In genomic region chr7:149874644-149875028, GRCh38 we compare ENCODE assay signal across 8 cellular contexts. TPM values are rescaled to one million over a fixed set of nuclear protein-coding genes. Genes with fewer than 3 reads are reported as not detected.
DNase-seq lines count a peak whose midpoint lies in the region; ATAC-seq, FAIRE-seq and TF ChIP-seq lines count a peak whose summit lies in the region.

No MANE protein-coding gene starts in this region.

- H3K4me3 ChIP-seq in liver (ENCODE audit: low read depth in 1 of 3, low read length in 3 of 3) (peak overlapping the region in 1 of 3 donors; percentile 81), thoracic aorta (peak overlapping the region; percentile 94)

- no peak overlapping the region for H3K9ac ChIP-seq in liver (ENCODE audit: low read depth in 1 of 2, low read length in 2 of 2)

- H3K27me3 Mint-ChIP-seq in activated naive CD4-positive, alpha-beta T cell treated with anti-CD3 and anti-CD28 coated beads for 36 hours (ENCODE audit: low read depth) = no peaks in the 10 kb centered on the region
- no peaks in the 10 kb centered on the region for H3K27me3 Mint-ChIP-seq in activated CD8-positive, alpha-beta T cell treated with anti-CD3 and anti-CD28 coated beads, Interleukin-2, amount 10 ng/mL, durations not matched to agents 7 days and 5 days (ENCODE audit: low read depth)

- H3K9me3 ChIP-seq in liver (ENCODE audit: control insufficient read depth in 4 of 4, low read length in 3 of 4) (no peaks in the 10 kb centered on the region), thoracic aorta (no peaks in the 10 kb centered on the region)

- intact Hi-C loops in activated naive CD4-positive, alpha-beta T cell treated with anti-CD3 and anti-CD28 coated beads for 36 hours (cut with micrococcal nuclease) = loop anchor here (5.0 to 10.0 kb wide), 5 partner anchors 483 to 1210 kb away; partner anchors contain the start of genes AGAP3, FASTK and TMUB1

- H3K9me3 Mint-ChIP-seq in activated naive CD4-positive, alpha-beta T cell treated with anti-CD3 and anti-CD28 coated beads for 36 hours = no peaks in the 10 kb centered on the region
- no peaks in the 10 kb centered on the region for H3K9me3 Mint-ChIP-seq in activated naive CD4-positive, alpha-beta T cell treated with anti-CD3 and anti-CD28 coated beads, Interleukin-2, amount 50 U/mL, for 72 hours
- no peaks in the 10 kb centered on the region for H3K9me3 Mint-ChIP-seq in activated CD8-positive, alpha-beta T cell treated with anti-CD3 and anti-CD28 coated beads, Interleukin-2, amount 10 ng/mL, durations not matched to agents 7 days and 5 days (ENCODE audit: insufficient read depth)

- peaks cover 5% of the 10 kb centered on the region for H3K36me3 Mint-ChIP-seq in activated naive CD4-positive, alpha-beta T cell treated with anti-CD3 and anti-CD28 coated beads for 36 hours (ENCODE audit: low read depth)
- peaks cover 6 to 20% of the 10 kb centered on the region in 2 donors for H3K36me3 Mint-ChIP-seq in activated naive CD4-positive, alpha-beta T cell treated with anti-CD3 and anti-CD28 coated beads, Interleukin-2, amount 50 U/mL, for 72 hours
- H3K36me3 Mint-ChIP-seq in activated CD8-positive, alpha-beta T cell treated with anti-CD3 and anti-CD28 coated beads, Interleukin-2, amount 10 ng/mL, durations not matched to agents 7 days and 5 days (ENCODE audit: low read depth) = peaks cover 43% of the 10 kb centered on the region

- no peaks in the 10 kb centered on the region for H3K27me3 ChIP-seq in liver (ENCODE audit: control insufficient read depth in 4 of 4, insufficient read depth in 4 of 4, low read length in 3 of 4)
- no peaks in the 10 kb centered on the region for H3K27me3 ChIP-seq in thoracic aorta (replicated peaks; ENCODE audit: insufficient read depth)

- H3K4me1 ChIP-seq in liver (ENCODE audit: control insufficient read depth in 4 of 4, insufficient read depth in 4 of 4, low read length in 3 of 4) = peaks cover 5 to 36% (median 23%) of the 10 kb centered on the region in 4 donors
- H3K4me1 ChIP-seq in thoracic aorta (ENCODE audit: control insufficient read depth in 1 of 2, low read depth in 2 of 2) = peaks cover 5 to 16% of the 10 kb centered on the region in 2 donors

- ATAC-seq in activated naive CD4-positive, alpha-beta T cell treated with anti-CD3 and anti-CD28 coated beads, Interleukin-2, amount 50 U/mL, for 72 hours = no peak
- no peak for ATAC-seq in activated CD8-positive, alpha-beta T cell treated with anti-CD3 and anti-CD28 coated beads, Interleukin-2, amount 10 ng/mL, durations not matched to agents 7 days and 5 days
- no peak for ATAC-seq in thoracic aorta (ENCODE audit: insufficient number of reproducible peaks, low FRiP score, low read depth)

- WGBS in liver = 37% methylated on average over 8 of the region's 8 CpGs

- H3K27ac ChIP-seq in liver (ENCODE audit: low read depth in 1 of 2, low read length in 2 of 2) (peak overlapping the region; percentile 54 to 79), thoracic aorta (no peak overlapping the region)

- H3K4me3 Mint-ChIP-seq in activated naive CD4-positive, alpha-beta T cell treated with anti-CD3 and anti-CD28 coated beads for 36 hours = peak overlapping the region; percentile 83
- H3K4me3 Mint-ChIP-seq in activated CD8-positive, alpha-beta T cell treated with anti-CD3 and anti-CD28 coated beads, Interleukin-2, amount 10 ng/mL, durations not matched to agents 7 days and 5 days = peak overlapping the region; percentile 84

- CTCF ChIA-PET in activated naive CD4-positive, alpha-beta T cell treated with anti-CD3 and anti-CD28 coated beads for 36 hours (lab: Charles Lee) = interaction anchor here (0.9 kb wide), 1 partner anchor 9 kb away, joined by 4 read pairs; no protein-coding TSS in a partner anchor
- CTCF ChIA-PET in activated CD8-positive, alpha-beta T cell treated with anti-CD3 and anti-CD28 coated beads, Interleukin-2, amount 10 ng/mL, durations not matched to agents 7 days and 5 days (lab: Charles Lee) = interaction anchor here (1.4 to 1.5 kb wide), 3 partner anchors 8 to 25 kb away, joined by 3 to 6 read pairs (median 3); no protein-coding TSS in a partner anchor

- DNase-seq in activated naive CD4-positive, alpha-beta T cell treated with anti-CD3 and anti-CD28 coated beads for 36 hours = no peak
- DNase-seq in activated naive CD4-positive, alpha-beta T cell treated with anti-CD3 and anti-CD28 coated beads, Interleukin-2, amount 50 U/mL, for 72 hours (ENCODE audit: low spot score in 2 of 2) = no peak
- no peak for DNase-seq in activated CD8-positive, alpha-beta T cell treated with anti-CD3 and anti-CD28 coated beads, Interleukin-2, amount 10 ng/mL, durations not matched to agents 7 days and 5 days
- DNase-seq in thoracic aorta (ENCODE audit: low spot score) (no peak), SW480 (ENCODE audit: low spot score) (no peak), iPS-NIHi7 (ENCODE audit: extremely low spot score) (no peak), RCC 7860 (ENCODE audit: low spot score) (no peak)

- peak; percentile 48 to 51 for TF ChIP-seq RAD21 in liver (IDR thresholded peaks at IDR 0.05)

- FAIRE-seq in RCC 7860 (lab: Jason Lieb, UNC) = no peak

- TF ChIP-seq CTCF in liver (IDR thresholded peaks at IDR 0.05; ENCODE audit: low read depth, low read length, missing input control) (no peak), thoracic aorta (IDR thresholded peaks at IDR 0.05) (no peak)

- H3K4me1 Mint-ChIP-seq in activated naive CD4-positive, alpha-beta T cell treated with anti-CD3 and anti-CD28 coated beads for 36 hours (ENCODE audit: low read depth) = peaks cover 59% of the 10 kb centered on the region
- peaks cover 66% of the 10 kb centered on the region for H3K4me1 Mint-ChIP-seq in activated CD8-positive, alpha-beta T cell treated with anti-CD3 and anti-CD28 coated beads, Interleukin-2, amount 10 ng/mL, durations not matched to agents 7 days and 5 days (ENCODE audit: low read depth)

- no peaks in the 10 kb centered on the region for H3K36me3 ChIP-seq in liver (ENCODE audit: control insufficient read depth in 4 of 4, insufficient read depth in 3 of 4, low read depth in 1 of 4, low read length in 3 of 4)
- no peaks in the 10 kb centered on the region for H3K36me3 ChIP-seq in thoracic aorta

- POLR2A ChIA-PET in activated CD8-positive, alpha-beta T cell treated with anti-CD3 and anti-CD28 coated beads, Interleukin-2, amount 10 ng/mL, durations not matched to agents 7 days and 5 days (lab: Charles Lee) = interaction anchor here (0.8 kb wide), 1 partner anchor 9 kb away, joined by 3 read pairs; no protein-coding TSS in a partner anchor

- no peak overlapping the region for H3K27ac Mint-ChIP-seq in activated naive CD4-positive, alpha-beta T cell treated with anti-CD3 and anti-CD28 coated beads for 36 hours
- H3K27ac Mint-ChIP-seq in activated naive CD4-positive, alpha-beta T cell treated with anti-CD3 and anti-CD28 coated beads, Interleukin-2, amount 50 U/mL, for 72 hours = peak overlapping the region in 1 of 2 donors; percentile 91
- H3K27ac Mint-ChIP-seq in activated CD8-positive, alpha-beta T cell treated with anti-CD3 and anti-CD28 coated beads, Interleukin-2, amount 10 ng/mL, durations not matched to agents 7 days and 5 days = peak overlapping the region; percentile 85

TF ChIP-seq in liver, 16 proteins besides CTCF, POLR2A, EP300 and RAD21 (continues in another document):
- TF ChIP-seq SP1 (IDR thresholded peaks at IDR 0.05) (peak; percentile 93), YY1 (IDR thresholded peaks at IDR 0.05) (peak; percentile 92), GABPA (IDR thresholded peaks at IDR 0.05 in 1 of 2, conservative IDR thresholded peaks at IDR 0.05 in 1 of 2) (peak in 1 of 2 donors; percentile 9), FOXA2 (IDR thresholded peaks at IDR 0.05) (peak; percentile 69), FOXA1 (IDR thresholded peaks at IDR 0.05) (peak; percentile 39), HNF4A (conservative IDR thresholded peaks at IDR 0.05) (peak; percentile 82 to 96), ZBTB33 (IDR thresholded peaks at IDR 0.05) (peak; percentile 80), EGR1 (IDR thresholded peaks at IDR 0.05; ENCODE audit: low read depth in 2 of 2) (no peak)

RNA-seq across cellular contexts. Expression of gene ATP6V0E2, which starts 0.9 kb away (rescaled TPM):
- 10 to 100 TPM; 31.8 to 32.4 TPM for total RNA-seq in activated naive CD4-positive, alpha-beta T cell treated with anti-CD3 and anti-CD28 coated beads for 36 hours
- 10 to 100 TPM; 35.4 to 43.5 TPM for total RNA-seq in activated naive CD4-positive, alpha-beta T cell treated with anti-CD3 and anti-CD28 coated beads, Interleukin-2, amount 50 U/mL, for 72 hours
- total RNA-seq in activated CD8-positive, alpha-beta T cell treated with anti-CD3 and anti-CD28 coated beads, Interleukin-2, amount 10 ng/mL, durations not matched to agents 7 days and 5 days = 10 to 100 TPM; 92.9 to 99.6 TPM
- 10 to 100 TPM in 1 of 2 donors, 1 to 10 TPM in 1; 9.8 to 41.2 TPM for total RNA-seq in liver
- 10 to 100 TPM; 53.7 to 77.1 TPM for polyA plus RNA-seq in liver
- total RNA-seq in thoracic aorta = 10 to 100 TPM in 1 of 2 donors, 1 to 10 TPM in 1; 6.3 to 58.2 TPM

RNA-seq across cellular contexts. Expression of gene ZNF862, which starts 36.5 kb away (rescaled TPM):
- 10 to 100 TPM; 17.6 to 19.4 TPM for total RNA-seq in activated naive CD4-positive, alpha-beta T cell treated with anti-CD3 and anti-CD28 coated beads for 36 hours
- total RNA-seq in activated naive CD4-positive, alpha-beta T cell treated with anti-CD3 and anti-CD28 coated beads, Interleukin-2, amount 50 U/mL, for 72 hours = 10 to 100 TPM; 18.9 to 23.0 TPM
- 10 to 100 TPM; 21.5 to 24.9 TPM for total RNA-seq in activated CD8-positive, alpha-beta T cell treated with anti-CD3 and anti-CD28 coated beads, Interleukin-2, amount 10 ng/mL, durations not matched to agents 7 days and 5 days
- total RNA-seq in liver (1 to 10 TPM; 5.2 to 9.4 TPM), thoracic aorta (10 to 100 TPM; 11.4 to 17.3 TPM)
- polyA plus RNA-seq in liver = 1 to 10 TPM; 1.9 to 2.5 TPM

Comparison
In these comparisons a context has a peak if more than half of its experiments do, and no peak if none do; other contexts are left out.
1. H3K27ac ChIP-seq: peak in liver (2 of 2); none in thoracic aorta (0 of 2).